ENCODE assay signal across 9 cellular contexts in the genomic region with DNA sequence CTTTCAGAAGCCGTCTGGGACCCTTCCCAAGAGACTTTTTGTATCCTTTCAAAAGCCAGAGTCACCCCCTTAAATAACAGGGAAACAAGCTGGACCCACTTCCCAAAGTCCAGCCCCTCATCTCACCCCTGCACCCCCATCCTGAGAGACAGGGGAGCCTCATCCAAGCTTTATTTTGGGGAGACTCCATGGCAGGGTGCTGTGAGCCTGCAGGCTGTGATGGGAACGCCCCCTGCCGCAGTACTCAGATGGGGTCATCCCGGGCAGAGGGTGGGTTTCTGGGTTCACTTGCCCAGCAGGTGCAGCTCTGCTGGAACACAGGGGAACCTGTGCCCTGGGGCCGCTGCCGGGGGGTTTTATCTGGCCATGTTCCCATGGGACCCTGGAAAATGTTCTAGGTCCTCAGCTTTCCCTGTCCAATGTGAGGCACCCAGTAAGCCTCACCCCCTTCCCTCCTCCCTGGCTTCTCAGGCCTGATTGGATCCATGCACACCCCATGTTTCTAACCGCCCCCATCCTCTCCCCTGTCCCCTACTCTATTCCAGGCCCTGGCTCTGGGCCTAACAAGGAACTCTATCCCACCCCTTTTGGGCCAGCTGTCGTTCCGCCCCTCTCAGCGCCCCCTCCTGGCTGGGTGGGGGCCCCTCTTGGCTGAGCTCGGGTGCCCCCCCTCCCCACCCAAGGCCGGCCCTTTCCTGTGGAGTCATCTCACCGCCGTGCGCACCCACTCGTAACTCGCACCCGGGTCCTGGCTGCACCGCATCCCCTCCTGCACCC. TPM values are rescaled to one million over a fixed set of nuclear protein-coding genes. Genes with fewer than 3 reads are reported as not detected.
DNase-seq lines count a peak whose midpoint lies in the region; ATAC-seq and TF ChIP-seq lines count a peak whose summit lies in the region.
"Had no signal": no experiment of that assay in that cellular context is flagged by ENCODE, and none has a peak within 500 bp of the region (broad histone marks: within the 10 kb centered on the region; RNA-seq: fewer than 3 reads in every experiment).

No MANE protein-coding gene starts in this region.

- no peaks in the 10 kb centered on the region for H3K9me3 ChIP-seq in skeletal muscle satellite cell (replicated peaks; ENCODE audit: low read length)

- CTCF ChIA-PET in activated CD4-positive, alpha-beta T cell treated with anti-CD3 and anti-CD28 coated beads for 36 hours (lab: Charles Lee) = no interaction called here

- no peak for ATAC-seq in activated T-cell treated with anti-CD3 and anti-CD28 coated beads, Interleukin-2, amount 50 U/mL, for 72 hours (replicated peaks in 1 of 2)
- no peak for ATAC-seq in activated CD4-positive, alpha-beta T cell treated with anti-CD3 and anti-CD28 coated beads for 36 hours

- H3K36me3 ChIP-seq in kidney epithelial cell (ENCODE audit: control insufficient read depth, insufficient read depth, low read length) (no peaks in the 10 kb centered on the region), skeletal muscle satellite cell (ENCODE audit: insufficient read depth, low read length) (no peaks in the 10 kb centered on the region)

- DNase-seq in HCEC 1CT (peak; percentile 80), choroid plexus epithelial cell (ENCODE audit: low read depth) (peak; percentile 82), kidney epithelial cell (ENCODE audit: low read depth) (no peak), NCI-H2029 (lab: John Stamatoyannopoulos, UW) (no peak), NCI-H146 (lab: John Stamatoyannopoulos, UW) (no peak)
- no peak for DNase-seq in activated T-cell treated with anti-CD3 and anti-CD28 coated beads, Interleukin-2, amount 50 U/mL, for 72 hours
- no peak for DNase-seq in activated CD4-positive, alpha-beta T cell treated with anti-CD3 and anti-CD28 coated beads for 36 hours

- peak overlapping the region; percentile 63 for H3K9ac ChIP-seq in skeletal muscle satellite cell (ENCODE audit: low read depth, low read length)

- peaks cover 30% of the 10 kb centered on the region for H3K27me3 Mint-ChIP-seq in activated T-cell treated with anti-CD3 and anti-CD28 coated beads, Interleukin-2, amount 50 U/mL, for 72 hours (ENCODE audit: low read depth)
- peaks cover 20% of the 10 kb centered on the region for H3K27me3 Mint-ChIP-seq in activated CD4-positive, alpha-beta T cell treated with anti-CD3 and anti-CD28 coated beads for 36 hours

- no peak overlapping the region for H3K27ac Mint-ChIP-seq in activated T-cell treated with anti-CD3 and anti-CD28 coated beads, Interleukin-2, amount 50 U/mL, for 72 hours
- H3K27ac Mint-ChIP-seq in activated CD4-positive, alpha-beta T cell treated with anti-CD3 and anti-CD28 coated beads for 36 hours = no peak overlapping the region

- peak overlapping the region; percentile 81 for H3K4me2 ChIP-seq in skeletal muscle satellite cell (ENCODE audit: low read length)

- H3K27me3 ChIP-seq in kidney epithelial cell (ENCODE audit: control insufficient read depth, insufficient read depth, low read length) (peaks cover 24% of the 10 kb centered on the region), skeletal muscle satellite cell (ENCODE audit: control insufficient read depth, insufficient read depth, low read length) (no peaks in the 10 kb centered on the region)

- peaks cover 45% of the 10 kb centered on the region for H3K4me1 ChIP-seq in skeletal muscle satellite cell (ENCODE audit: control insufficient read depth, insufficient read depth, low read length)

- H3K9me3 Mint-ChIP-seq in activated T-cell treated with anti-CD3 and anti-CD28 coated beads, Interleukin-2, amount 50 U/mL, for 72 hours = no peaks in the 10 kb centered on the region
- no peaks in the 10 kb centered on the region for H3K9me3 Mint-ChIP-seq in activated CD4-positive, alpha-beta T cell treated with anti-CD3 and anti-CD28 coated beads for 36 hours (ENCODE audit: low read depth)

- peak; percentile 47 for TF ChIP-seq CTCF in choroid plexus epithelial cell (conservative IDR thresholded peaks at IDR 0.05; ENCODE audit: low read depth, low read length)
- peak; percentile 17 for TF ChIP-seq CTCF in kidney epithelial cell (IDR thresholded peaks at IDR 0.05; ENCODE audit: insufficient read depth, low read length, poor library complexity, severe bottlenecking)

- POLR2A ChIA-PET in activated CD4-positive, alpha-beta T cell treated with anti-CD3 and anti-CD28 coated beads for 36 hours (lab: Charles Lee) = no interaction called here

- H3K4me3 ChIP-seq in choroid plexus epithelial cell (ENCODE audit: low read depth, low read length) (peak overlapping the region; percentile 67), kidney epithelial cell (ENCODE audit: low read depth, low read length) (no peak overlapping the region), skeletal muscle satellite cell (ENCODE audit: low read length) (peak overlapping the region; percentile 62)

- no peak overlapping the region for H3K4me3 Mint-ChIP-seq in activated T-cell treated with anti-CD3 and anti-CD28 coated beads, Interleukin-2, amount 50 U/mL, for 72 hours
- no peak overlapping the region for H3K4me3 Mint-ChIP-seq in activated CD4-positive, alpha-beta T cell treated with anti-CD3 and anti-CD28 coated beads for 36 hours

- H3K36me3 Mint-ChIP-seq in activated T-cell treated with anti-CD3 and anti-CD28 coated beads, Interleukin-2, amount 50 U/mL, for 72 hours (ENCODE audit: insufficient read depth in 2 of 2) = no peaks in the 10 kb centered on the region
- no peaks in the 10 kb centered on the region for H3K36me3 Mint-ChIP-seq in activated CD4-positive, alpha-beta T cell treated with anti-CD3 and anti-CD28 coated beads for 36 hours (ENCODE audit: low read depth)

- H3K4me1 Mint-ChIP-seq in activated T-cell treated with anti-CD3 and anti-CD28 coated beads, Interleukin-2, amount 50 U/mL, for 72 hours (ENCODE audit: low read depth) = no peaks in the 10 kb centered on the region
- no peaks in the 10 kb centered on the region for H3K4me1 Mint-ChIP-seq in activated CD4-positive, alpha-beta T cell treated with anti-CD3 and anti-CD28 coated beads for 36 hours

- intact Hi-C loops in activated CD4-positive, alpha-beta T cell treated with anti-CD3 and anti-CD28 coated beads for 36 hours (cut with DNase I, micrococcal nuclease) = no loop called here

RNA-seq across cellular contexts. Expression of a gene that starts 1.0 kb away (rescaled TPM):
- total RNA-seq in kidney epithelial cell = 0.42 and 0.75 TPM in 2 replicates
- total RNA-seq in skeletal muscle satellite cell (2012; rRNA removed) = 11.4 and 12.4 TPM in 2 replicates
- total RNA-seq in activated T-cell treated with anti-CD3 and anti-CD28 coated beads, Interleukin-2, amount 50 U/mL, for 72 hours = not detected
- not detected for total RNA-seq in activated CD4-positive, alpha-beta T cell treated with anti-CD3 and anti-CD28 coated beads for 36 hours
- total RNA-seq: SK-MEL-5 had no signal

RNA-seq across cellular contexts. Expression of a gene that starts 49.0 kb away (rescaled TPM):
- 68.2 and 83.0 TPM in 2 replicates for total RNA-seq in kidney epithelial cell
- total RNA-seq in skeletal muscle satellite cell (2012; rRNA removed) = 47.7 and 51.3 TPM in 2 replicates
- 10 to 100 TPM; 56.6 to 73.7 TPM for total RNA-seq in activated T-cell treated with anti-CD3 and anti-CD28 coated beads, Interleukin-2, amount 50 U/mL, for 72 hours
- 100 to 1,000 TPM in 1 of 2 experiments, 10 to 100 TPM in 1; 100.0 to 129 TPM for total RNA-seq in activated CD4-positive, alpha-beta T cell treated with anti-CD3 and anti-CD28 coated beads for 36 hours

Comparison
In these comparisons a context has a peak if more than half of its experiments do, and no peak if none do; other contexts are left out.
1. DNase-seq: peak in HCEC 1CT (single experiment) and choroid plexus epithelial cell (single experiment); none in kidney epithelial cell (single experiment), activated T-cell treated with anti-CD3 and anti-CD28 coated beads, Interleukin-2, amount 50 U/mL, for 72 hours (0 of 2), NCI-H2029 (single experiment), NCI-H146 (single experiment) and activated CD4-positive, alpha-beta T cell treated with anti-CD3 and anti-CD28 coated beads for 36 hours (single experiment).